7 cellular contexts compared by ENCODE assay signal in the genomic region with DNA sequence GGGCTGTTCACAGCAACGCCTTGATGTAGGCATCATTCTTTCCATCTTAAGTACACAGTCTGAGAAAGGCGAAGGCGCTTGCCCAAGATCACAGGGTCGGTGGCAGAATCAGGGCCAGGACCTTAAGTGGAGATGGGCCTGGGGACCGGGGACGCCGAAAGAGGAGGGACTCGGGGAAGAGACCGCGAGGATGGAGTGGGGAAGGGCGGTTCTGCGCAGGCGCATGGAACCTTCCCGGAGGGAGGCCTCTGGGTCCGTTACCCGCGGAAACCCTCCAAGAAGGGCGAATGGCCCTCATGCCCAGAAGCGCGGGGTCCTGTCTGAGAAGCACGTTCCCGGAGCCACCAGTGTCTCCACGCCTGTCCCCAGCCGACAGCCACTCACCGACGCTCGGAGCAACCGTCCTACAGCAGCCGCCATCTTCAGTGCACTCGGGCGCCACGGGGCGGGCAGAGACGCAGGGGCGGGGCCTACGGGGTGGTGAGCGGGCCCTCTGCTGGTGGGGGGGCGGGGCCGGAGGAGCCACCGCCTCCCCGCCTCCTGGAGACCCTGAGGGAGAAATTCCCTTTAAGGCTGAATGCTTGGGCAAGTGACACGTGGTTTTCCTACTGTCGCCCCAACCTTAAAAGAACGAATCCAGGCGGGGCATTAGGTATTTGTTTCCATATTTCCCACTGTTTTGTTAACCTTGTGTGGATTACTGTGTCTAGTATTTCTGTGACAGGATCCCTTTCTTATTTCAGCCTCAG. TPM values are rescaled to one million over a fixed set of nuclear protein-coding genes. Genes with fewer than 3 reads are reported as not detected.
DNase-seq lines count a peak whose midpoint lies in the region; ATAC-seq, FAIRE-seq and TF ChIP-seq lines count a peak whose summit lies in the region.

A gene (minus strand): TSS at position 442 of the 749 bp plus-strand sequence. CDS start 22 bp downstream, at position 420.

- peak in 1 of 4 experiments; percentile 19 for TF ChIP-seq CTCF in sigmoid colon (IDR thresholded peaks at IDR 0.05)

- peaks cover 0 to 41% (median 29%) of the 10 kb centered on the region in 4 donors for H3K4me1 ChIP-seq in sigmoid colon

- H3K36me3 ChIP-seq in sigmoid colon: peaks cover 0 to 21% (median 3%) of the 10 kb centered on the region in 4 donors

- H3K27ac ChIP-seq in sigmoid colon: peak within 1 kb of the TSS; percentile 91 to 96 (median 94)

- ATAC-seq in HG02981 (IDR thresholded peaks at IDR 0.05; ENCODE audit: unreplicated experiment): peak; percentile 93

- peak; percentile 86 for FAIRE-seq in GM18507 (lab: Jason Lieb, UNC)

- DNase-seq in GM18507 (ENCODE audit: extremely low spot score, insufficient read length, low read depth) (peak; percentile 73), NCI-H2029 treated with DMSO at 0.1 percent for 48 hours (lab: John Stamatoyannopoulos, UW) (peak; percentile 67), T-helper 9 cell (peak; percentile 89), astrocyte of the hippocampus (ENCODE audit: low read depth, low spot score) (peak; percentile 97), hypothalamus (lab: John Stamatoyannopoulos, UW) (peak; percentile 49 to 98 (median 91)), sigmoid colon (peak; percentile 96)

- TF ChIP-seq EP300 in sigmoid colon (IDR thresholded peaks at IDR 0.05): no peak

- H3K9me3 ChIP-seq in sigmoid colon: no peaks in the 10 kb centered on the region

- intact Hi-C loops in sigmoid colon (cut with DNase I): no loop called here

- H3K4me3 ChIP-seq in sigmoid colon: peak within 1 kb of the TSS; percentile 59 to 77 (median 73)

- no peaks in the 10 kb centered on the region for H3K27me3 ChIP-seq in sigmoid colon

- 0 to 1% methylated on average over 45 of the region's 45 CpGs for WGBS in sigmoid colon, 2 donors

- TF ChIP-seq POLR2A in sigmoid colon (IDR thresholded peaks at IDR 0.05): peak; percentile 77 to 80

RNA-seq across cellular contexts. Expression of the gene that starts here (rescaled TPM):
- total RNA-seq in sigmoid colon: 100 to 1,000 TPM; 155 to 247 (median 169) TPM
- 100 to 1,000 TPM; 133 to 267 (median 172) TPM for polyA plus RNA-seq in sigmoid colon

Comparison
In these comparisons a context has a peak if more than half of its experiments do, and no peak if none do; other contexts are left out.
1. Peak in every context shown above with its lines: DNase-seq, ATAC-seq, H3K4me3 ChIP-seq and H3K27ac ChIP-seq.